Comparison of ENCODE assay signal across 16 cellular contexts in genomic region chr20:25218492-25218891, GRCh38. TPM values are rescaled to one million over a fixed set of nuclear protein-coding genes. Genes with fewer than 3 reads are reported as not detected.
DNase-seq lines count a peak whose midpoint lies in the region; TF ChIP-seq lines count a peak whose summit lies in the region.
"Had no signal": no experiment of that assay in that cellular context is flagged by ENCODE, and none has a peak within 500 bp of the region (broad histone marks: within the 10 kb centered on the region; RNA-seq: fewer than 3 reads in every experiment).

No MANE protein-coding gene starts in this region.

- DNase-seq in activated effector memory CD4-positive, alpha-beta T cell treated with anti-CD3 and anti-CD28 coated beads, Interleukin-2, amount 50 U/mL, for 16 hours = peak; percentile 42
- no peak for DNase-seq in activated effector memory CD4-positive, alpha-beta T cell treated with Interleukin-2 at 50 U/mL for 16 hours
- DNase-seq in SJSA1 (ENCODE audit: low read depth in 1 of 2, low spot score in 2 of 2) = no peak
- no peak for DNase-seq in neural crest cell (ENCODE audit: low read depth, low spot score)
- no peak for DNase-seq in OCI-M2 (lab: John Stamatoyannopoulos, UW; ENCODE audit: unreplicated experiment)
- DNase-seq in DMS114 treated with DMSO at 0.1 percent for 48 hours (lab: John Stamatoyannopoulos, UW; ENCODE audit: unreplicated experiment) = no peak
- DNase-seq in SJCRH30 = no peak
- DNase-seq: 8988T; C1 segment of cervical spinal cord; CD4-positive, alpha-beta T cell; DMS153; DMS79 treated with DMSO at 0.1 percent for 48 hours; EL; H9 had no signal

- H3K9me3 Mint-ChIP-seq in neural crest cell = no peaks in the 10 kb centered on the region
- H3K9me3 Mint-ChIP-seq: CD4-positive, alpha-beta T cell; GM23338; H9 had no signal

- H4K20me1 ChIP-seq in BLaER1 treated with 17β-estradiol and CSF1 and Interleukin-3, amounts not matched to agents 10 nM and 100 nM = peaks cover 0 to 50% (median 13%) of the 10 kb centered on the region in 11 experiments; a peak in 11 of 22 replicates

- H3K36me3 Mint-ChIP-seq in neural crest cell (ENCODE audit: low read depth) = no peaks in the 10 kb centered on the region

- H3K4me1 ChIP-seq in BLaER1 treated with 17β-estradiol and CSF1 and Interleukin-3, amounts not matched to agents 10 nM and 100 nM = peaks cover 37 to 53% (median 49%) of the 10 kb centered on the region in 10 experiments
- H3K4me1 ChIP-seq in SJSA1 (replicated peaks) (peaks cover 53% of the 10 kb centered on the region), SJCRH30 (peaks cover 36% of the 10 kb centered on the region)

- no peak overlapping the region for H3K9ac ChIP-seq in BLaER1 treated with 17β-estradiol and CSF1 and Interleukin-3, amounts not matched to agents 10 nM and 100 nM

- H3K27me3 ChIP-seq in BLaER1 treated with 17β-estradiol and CSF1 and Interleukin-3, amounts not matched to agents 10 nM and 100 nM = no peaks in the 10 kb centered on the region
- H3K27me3 ChIP-seq in SJSA1 (replicated peaks) (no peaks in the 10 kb centered on the region), SJCRH30 (no peaks in the 10 kb centered on the region)

- H3K9me3 ChIP-seq in BLaER1 treated with 17β-estradiol and CSF1 and Interleukin-3, amounts not matched to agents 10 nM and 100 nM (replicated peaks in 1 of 11) = no peaks in the 10 kb centered on the region
- H3K9me3 ChIP-seq in SJSA1 (replicated peaks) (no peaks in the 10 kb centered on the region), SJCRH30 (replicated peaks) (no peaks in the 10 kb centered on the region)

- H3K27ac Mint-ChIP-seq in neural crest cell (ENCODE audit: unreplicated experiment) = peak overlapping the region; percentile 50
- H3K27ac Mint-ChIP-seq: CD4-positive, alpha-beta T cell; GM23338; H9 had no signal

- H3K27ac ChIP-seq in BLaER1 treated with 17β-estradiol and CSF1 and Interleukin-3, amounts not matched to agents 10 nM and 100 nM = no peak overlapping the region
- peak overlapping the region; percentile 80 for H3K27ac ChIP-seq in SJSA1
- H3K27ac ChIP-seq in SJCRH30 = no peak overlapping the region

- H3K4me2 ChIP-seq in BLaER1 treated with 17β-estradiol and CSF1 and Interleukin-3, amounts not matched to agents 10 nM and 100 nM = peak overlapping the region in 6 of 11 experiments; percentile 68 to 87 (median 79); a peak in 8 of 22 replicates
- H3K4me2 ChIP-seq: GM23338 had no signal

- no peaks in the 10 kb centered on the region for H3K27me3 Mint-ChIP-seq in neural crest cell (ENCODE audit: low read depth)
- H3K27me3 Mint-ChIP-seq: CD4-positive, alpha-beta T cell had no signal

- H3K4me1 Mint-ChIP-seq in neural crest cell = peaks cover 6% of the 10 kb centered on the region

- no peak for TF ChIP-seq CTCF in neural crest cell (conservative IDR thresholded peaks at IDR 0.05)

- H3K36me3 ChIP-seq in BLaER1 treated with 17β-estradiol and CSF1 and Interleukin-3, amounts not matched to agents 10 nM and 100 nM = peaks cover 48 to 78% (median 57%) of the 10 kb centered on the region in 11 experiments
- H3K36me3 ChIP-seq in SJSA1 (peaks cover 70% of the 10 kb centered on the region), SJCRH30 (peaks cover 17% of the 10 kb centered on the region; the same call in 1 of the 2 replicates)

- H3K4me3 ChIP-seq in BLaER1 treated with 17β-estradiol and CSF1 and Interleukin-3, amounts not matched to agents 10 nM and 100 nM = no peak overlapping the region
- H3K4me3 ChIP-seq in SJSA1 (no peak overlapping the region), SJCRH30 (no peak overlapping the region)
- H3K4me3 ChIP-seq: GM23338 had no signal

- H3K4me3 Mint-ChIP-seq in neural crest cell = no peak overlapping the region
- H3K4me3 Mint-ChIP-seq: CD4-positive, alpha-beta T cell; GM23338; H9 had no signal

RNA-seq across cellular contexts. Expression of gene ENTPD6, which starts 23.0 kb away (rescaled TPM):
- 68.0 and 77.0 TPM in 2 replicates for total RNA-seq in SJSA1 (2014; rRNA removed; shearing (Covaris generic))
- 70.0 and 73.4 TPM in 2 replicates for total RNA-seq in neural crest cell
- total RNA-seq in SJCRH30 (2014; rRNA removed; shearing (Covaris generic)) = 53.5 and 53.6 TPM in 2 replicates

RNA-seq across cellular contexts. Expression of gene PYGB, which starts 29.4 kb away (rescaled TPM):
- total RNA-seq in SJSA1 (2014; rRNA removed; shearing (Covaris generic)) = 175 and 192 TPM in 2 replicates
- 71.1 and 77.1 TPM in 2 replicates for total RNA-seq in neural crest cell
- total RNA-seq in SJCRH30 (2014; rRNA removed; shearing (Covaris generic)) = 39.1 and 42.3 TPM in 2 replicates
